14 cellular contexts compared by ENCODE assay signal in the genomic region with DNA sequence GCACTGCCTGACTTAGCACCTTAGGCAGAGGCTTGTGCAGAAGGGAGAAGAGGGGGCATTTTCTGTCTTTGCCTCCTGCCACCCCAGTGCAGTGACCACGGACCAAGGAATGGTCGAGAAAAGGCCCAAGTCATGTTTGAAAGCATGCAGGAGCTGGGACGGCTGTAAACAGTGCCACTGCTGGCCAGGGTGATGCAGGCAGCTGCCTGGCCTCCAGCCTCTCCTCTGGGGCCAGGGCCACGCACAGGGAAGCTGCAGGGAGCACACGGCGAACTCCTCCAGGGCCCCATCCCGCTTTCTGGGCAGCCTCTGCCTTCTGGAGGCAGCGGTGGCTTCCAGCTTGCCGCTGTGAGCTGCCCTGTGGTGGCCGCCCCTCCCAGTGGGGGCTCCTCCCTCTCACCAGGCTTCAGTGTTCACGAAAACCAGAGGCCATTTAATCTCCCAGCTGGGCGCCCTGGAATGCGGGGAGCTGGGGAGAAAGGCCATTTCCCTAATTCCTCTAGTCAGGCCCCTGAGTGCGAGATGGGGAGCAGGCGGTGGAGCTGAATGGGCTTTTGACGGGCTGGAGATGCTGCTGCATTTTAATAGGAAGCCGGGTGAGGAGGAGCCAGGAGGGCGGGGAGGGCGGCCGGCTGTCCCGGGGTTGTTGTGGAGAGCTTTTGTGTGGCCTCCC. TPM values are rescaled to one million over a fixed set of nuclear protein-coding genes. Genes with fewer than 3 reads are reported as not detected.
DNase-seq lines count a peak whose midpoint lies in the region; ATAC-seq lines count a peak whose summit lies in the region.
"Had no signal": no experiment of that assay in that cellular context is flagged by ENCODE, and none has a peak within 500 bp of the region (broad histone marks: within the 10 kb centered on the region; RNA-seq: fewer than 3 reads in every experiment).

No MANE protein-coding gene starts in this region.

- CTCF ChIA-PET in activated naive CD4-positive, alpha-beta T cell treated with anti-CD3 and anti-CD28 coated beads, Interleukin-2, amount 10 ng/mL, durations not matched to agents 7 days and 5 days (lab: Charles Lee): no interaction called here

- H3K4me1 Mint-ChIP-seq in activated naive CD4-positive, alpha-beta T cell treated with anti-CD3 and anti-CD28 coated beads, Interleukin-2, amount 10 ng/mL, durations not matched to agents 7 days and 5 days: no peaks in the 10 kb centered on the region

- H3K4me3 Mint-ChIP-seq in activated naive CD4-positive, alpha-beta T cell treated with anti-CD3 and anti-CD28 coated beads, Interleukin-2, amount 10 ng/mL, durations not matched to agents 7 days and 5 days: no peak overlapping the region

- peak; percentile 16 for ATAC-seq in sciatic nerve
- no peak for ATAC-seq in GM21528 (IDR thresholded peaks at IDR 0.05; ENCODE audit: low FRiP score, unreplicated experiment)
- ATAC-seq: left lobe of liver had no signal

- DNase-seq in NCI-H2227 (lab: John Stamatoyannopoulos, UW; ENCODE audit: unreplicated experiment) (peak; percentile 62), cerebellum (ENCODE audit: low spot score) (peak; percentile 38), islet precursor cell (peak; percentile 78), sciatic nerve (ENCODE audit: low spot score) (peak; percentile 71), GM19240 (ENCODE audit: insufficient read length, low spot score) (no peak)
- no peak for DNase-seq in stimulated activated CD4-positive, alpha-beta T cell treated with anti-CD3 and anti-CD28 coated beads, Interleukin-12 subunit alpha, Interleukin-12 subunit beta, amount 100 ng/mL, for 4 hours
- DNase-seq in activated naive CD4-positive, alpha-beta T cell treated with anti-CD3 and anti-CD28 coated beads, Interleukin-2, amount 10 ng/mL, durations not matched to agents 7 days and 5 days: no peak
- DNase-seq: activated CD4-positive, alpha-beta T cell treated with anti-CD3 and anti-CD28 coated beads for 1 hour; GOT3; NCI-H1694 treated with DMSO at 0.1 percent for 48 hours had no signal

- intact Hi-C loops in sciatic nerve (cut with DNase I): no loop called here

- peaks cover 7% of the 10 kb centered on the region for H3K27me3 Mint-ChIP-seq in activated naive CD4-positive, alpha-beta T cell treated with anti-CD3 and anti-CD28 coated beads, Interleukin-2, amount 10 ng/mL, durations not matched to agents 7 days and 5 days

- H3K9me3 Mint-ChIP-seq in activated naive CD4-positive, alpha-beta T cell treated with anti-CD3 and anti-CD28 coated beads, Interleukin-2, amount 10 ng/mL, durations not matched to agents 7 days and 5 days: no peaks in the 10 kb centered on the region

- peaks cover 2% of the 10 kb centered on the region for H3K36me3 Mint-ChIP-seq in activated naive CD4-positive, alpha-beta T cell treated with anti-CD3 and anti-CD28 coated beads, Interleukin-2, amount 10 ng/mL, durations not matched to agents 7 days and 5 days

- no peak overlapping the region for H3K27ac Mint-ChIP-seq in activated naive CD4-positive, alpha-beta T cell treated with anti-CD3 and anti-CD28 coated beads, Interleukin-2, amount 10 ng/mL, durations not matched to agents 7 days and 5 days

RNA-seq across cellular contexts. Expression of a gene that starts 28.8 kb away (rescaled TPM):
- 0.45 TPM for total RNA-seq in cerebellum
- not detected for total RNA-seq in sciatic nerve
- total RNA-seq: cardiac muscle cell, left lobe of liver, pulmonary artery endothelial cell had no signal

RNA-seq across cellular contexts. Expression of a gene that starts 31.9 kb away (rescaled TPM):
- total RNA-seq in cerebellum (14.4 TPM), sciatic nerve (46.7 TPM)

RNA-seq across cellular contexts. Expression of a gene that starts 41.8 kb away (rescaled TPM):
- total RNA-seq in cerebellum (1,165 TPM), sciatic nerve (796 TPM)

Comparison
In these comparisons a context has a peak if more than half of its experiments do, and no peak if none do; other contexts are left out.
1. DNase-seq: peak in NCI-H2227 (single experiment), cerebellum (single experiment), islet precursor cell (single experiment) and sciatic nerve (single experiment); none in stimulated activated CD4-positive, alpha-beta T cell treated with anti-CD3 and anti-CD28 coated beads, Interleukin-12 subunit alpha, Interleukin-12 subunit beta, amount 100 ng/mL, for 4 hours (single experiment), GM19240 (single experiment) and activated naive CD4-positive, alpha-beta T cell treated with anti-CD3 and anti-CD28 coated beads, Interleukin-2, amount 10 ng/mL, durations not matched to agents 7 days and 5 days (single experiment).